Comparison of ENCODE assay signal across 8 cellular contexts in genomic region chr19:37217855-37218591, GRCh38. TPM values are rescaled to one million over a fixed set of nuclear protein-coding genes. Genes with fewer than 3 reads are reported as not detected.
DNase-seq lines count a peak whose midpoint lies in the region; ATAC-seq and TF ChIP-seq lines count a peak whose summit lies in the region.

Gene ZNF383, plus strand, starts transcription at chr19:37218214. Its CDS starts 12,240 bp downstream, at chr19:37230454.

- peaks cover 26% of the 10 kb centered on the region for H3K4me1 Mint-ChIP-seq in chondrocyte (ENCODE audit: low read depth)

- peak within 1 kb of the TSS; percentile 87 for H3K4me3 Mint-ChIP-seq in chondrocyte (ENCODE audit: unreplicated experiment)

- DNase-seq in AG09319 (ENCODE audit: extremely low read depth, low read depth) (peak; percentile 54), NCI-H345 treated with DMSO at 0.1 percent for 48 hours (lab: John Stamatoyannopoulos, UW; ENCODE audit: unreplicated experiment) (peak; percentile 100), chondrocyte (ENCODE audit: low spot score) (peak; percentile 95), kidney tubule cell (ENCODE audit: low spot score) (peak; percentile 92)
- DNase-seq in activated CD4-positive, alpha-beta T cell treated with anti-CD3 and anti-CD28 coated beads for 1 hour, result peak; percentile 72
- peak; percentile 53 to 61 for DNase-seq in stimulated activated CD4-positive, alpha-beta T cell treated with anti-CD3 and anti-CD28 coated beads, Interleukin-1b, Interleukin-23, amount 100 ng/mL, for 1 hour (ENCODE audit: low read depth in 2 of 2)

- H3K36me3 Mint-ChIP-seq in chondrocyte (ENCODE audit: low read depth), result peaks cover 16% of the 10 kb centered on the region

- ATAC-seq in GM19035 (IDR thresholded peaks at IDR 0.05; ENCODE audit: unreplicated experiment) (peak; percentile 91), HG03342 (IDR thresholded peaks at IDR 0.05; ENCODE audit: unreplicated experiment) (peak; percentile 84)

- H3K27me3 Mint-ChIP-seq in chondrocyte (ENCODE audit: low read depth), result no peaks in the 10 kb centered on the region

- H3K27ac Mint-ChIP-seq in chondrocyte (ENCODE audit: unreplicated experiment), result peak within 1 kb of the TSS; percentile 87

- TF ChIP-seq CTCF in AG09319 (IDR thresholded peaks at IDR 0.05; ENCODE audit: low read depth, low read length), result no peak
- no peak for TF ChIP-seq CTCF in chondrocyte (IDR thresholded peaks at IDR 0.05)

- peaks cover 11% of the 10 kb centered on the region for H3K9me3 Mint-ChIP-seq in chondrocyte (ENCODE audit: low read depth)

RNA-seq across cellular contexts. Expression of gene ZNF383, which starts in this region (rescaled TPM):
- 6.0 to 10.6 TPM (median 7.7 TPM) in 3 replicates for total RNA-seq in chondrocyte

Comparison
In these comparisons a context has a peak if more than half of its experiments do, and no peak if none do; other contexts are left out.
1. Peak in every context shown above with its lines: DNase-seq and ATAC-seq.